In the genomic region with DNA sequence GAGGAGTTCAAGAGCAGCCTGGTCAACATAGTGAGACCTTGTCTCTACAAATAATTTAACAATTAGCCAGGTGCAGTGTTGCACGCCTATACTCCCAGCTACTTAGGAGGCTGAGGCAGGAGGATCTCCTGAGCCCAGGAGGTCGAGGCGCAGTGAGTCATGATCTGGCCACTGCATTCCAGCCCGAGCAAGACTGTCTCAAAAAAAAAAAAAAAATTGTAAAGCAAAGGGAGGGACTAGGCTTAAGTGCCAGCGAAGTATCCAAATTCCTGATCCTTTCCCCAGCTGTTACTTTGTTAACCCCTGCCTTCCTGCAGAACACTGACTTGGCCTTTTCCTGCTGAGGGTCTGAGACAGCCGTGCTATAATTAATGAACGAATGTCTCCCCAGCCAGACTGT, we compare ENCODE assay signal across 2 cellular contexts.
TF ChIP-seq lines count a peak whose summit lies in the region.

No MANE protein-coding gene starts in this region.

TF ChIP-seq in Ishikawa, 13 proteins besides CTCF, POLR2A, EP300 and RAD21:
- peak; percentile 79 for TF ChIP-seq TEAD4 (IDR thresholded peaks at IDR 0.05)
- TF ChIP-seq ZBTB7A (IDR thresholded peaks at IDR 0.05; ENCODE audit: low read depth): no peak
TF ChIP-seq in Ishikawa: peak in this region for 1.

TF ChIP-seq in H1, 55 proteins besides CTCF, POLR2A, EP300 and RAD21:
- TF ChIP-seq TCF12 (IDR thresholded peaks at IDR 0.05; ENCODE audit: low read depth, low read length) (no peak), JUND (IDR thresholded peaks at IDR 0.05; ENCODE audit: low read length) (0 out of 2 replicates have a peak, but pooled peaks have one; percentile 10)
